ENCODE assay signal across 8 cellular contexts in the genomic region with DNA sequence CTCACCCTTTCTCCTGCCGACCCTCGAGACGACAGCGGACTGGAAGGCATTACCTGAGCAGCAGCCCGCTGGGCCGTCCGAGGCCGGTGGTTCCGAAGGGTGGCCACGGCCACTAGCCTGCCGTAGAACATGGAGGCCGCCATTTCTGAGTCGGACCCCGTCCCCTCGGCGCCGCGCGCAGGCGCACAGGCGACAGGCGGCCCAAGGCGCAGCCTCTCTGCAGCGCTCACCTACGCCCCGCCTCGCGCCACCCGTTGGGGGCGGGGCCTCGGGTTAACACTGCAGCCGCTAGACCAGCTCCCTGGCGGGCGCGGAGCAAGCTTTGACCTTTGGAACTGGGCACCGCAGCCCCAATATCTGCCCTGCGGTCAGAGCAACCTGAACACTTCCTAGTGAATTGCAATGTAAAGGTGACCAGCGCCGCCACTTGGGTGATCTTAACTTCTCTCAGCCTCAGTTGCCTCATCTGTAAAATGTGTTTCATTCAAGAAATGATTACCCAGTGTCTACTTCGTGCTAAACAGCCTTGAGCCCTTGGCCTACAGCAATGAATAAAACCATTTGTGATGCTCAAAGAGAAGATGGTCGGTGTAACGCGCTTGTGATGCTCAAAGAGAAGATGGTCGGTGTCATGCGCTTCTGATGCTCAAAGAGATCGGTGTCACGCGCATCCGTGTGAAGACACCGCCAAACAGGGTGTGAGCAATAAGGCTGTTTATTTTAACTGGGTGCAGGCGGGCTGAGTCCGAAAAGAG.
DNase-seq lines count a peak whose midpoint lies in the region; ATAC-seq and TF ChIP-seq lines count a peak whose summit lies in the region.

SUCLA2 (minus strand) TSS at position 147 of the 755 bp plus-strand sequence; CDS start at position 143, 4 bp downstream.

- DNase-seq in AG09309 (ENCODE audit: low read depth) (peak; percentile 33), NCI-H226 (peak; percentile 86), caudate nucleus (lab: John Stamatoyannopoulos, UW) (peak in 60 of 61 donors; percentile 22 to 91 (median 80)), iris pigment epithelial cell (ENCODE audit: low read depth) (peak; percentile 86)
- DNase-seq in activated CD4-positive, CD25-positive, alpha-beta regulatory T cell (lab: John Stamatoyannopoulos, UW), result peak; percentile 79 to 86 (median 84)
- DNase-seq in stimulated activated CD4-positive, alpha-beta T cell treated with anti-CD3 and anti-CD28 coated beads, Interleukin-12 subunit alpha, Interleukin-12 subunit beta, amount 100 ng/mL, for 24 hours (ENCODE audit: low read depth in 2 of 2), result peak; percentile 79 to 91

- peak; percentile 97 for ATAC-seq in HG03175 (IDR thresholded peaks at IDR 0.05; ENCODE audit: unreplicated experiment)

- peak within 1 kb of the TSS; percentile 100 for H3K4me3 ChIP-seq in AG09309 (ENCODE audit: control insufficient read depth, low read depth, low read length)

- H3K27ac ChIP-seq in caudate nucleus (ENCODE audit: low read depth, low read length), result peak within 1 kb of the TSS; percentile 49

- TF ChIP-seq POLR2A in GM18951 (IDR thresholded peaks at IDR 0.05; ENCODE audit: extremely low read depth, insufficient read depth, insufficient read length), result peak; percentile 84

- TF ChIP-seq CTCF in AG09309 (IDR thresholded peaks at IDR 0.05; ENCODE audit: control insufficient read depth, insufficient read depth, low read depth, low read length, missing control alignments), result peak; percentile 9

- in situ Hi-C loops in GM18951 (cut with MboI; ENCODE audit: low sequenced_read_pairs, unreplicated experiment), result no loop called here

Comparison
In these comparisons a context has a peak if more than half of its experiments do, and no peak if none do; other contexts are left out.
1. Peak in every context shown above with its lines: DNase-seq, ATAC-seq, H3K4me3 ChIP-seq and H3K27ac ChIP-seq.
2. DNase-seq: peak in every context shown above with its lines; median percentile 86 in NCI-H226; 86 in iris pigment epithelial cell; 85 in stimulated activated CD4-positive, alpha-beta T cell treated with anti-CD3 and anti-CD28 coated beads, Interleukin-12 subunit alpha, Interleukin-12 subunit beta, amount 100 ng/mL, for 24 hours; 84 in activated CD4-positive, CD25-positive, alpha-beta regulatory T cell; 80 in caudate nucleus; 33 in AG09309.